Comparison of ENCODE assay signal across 1 cellular context in the genomic region with DNA sequence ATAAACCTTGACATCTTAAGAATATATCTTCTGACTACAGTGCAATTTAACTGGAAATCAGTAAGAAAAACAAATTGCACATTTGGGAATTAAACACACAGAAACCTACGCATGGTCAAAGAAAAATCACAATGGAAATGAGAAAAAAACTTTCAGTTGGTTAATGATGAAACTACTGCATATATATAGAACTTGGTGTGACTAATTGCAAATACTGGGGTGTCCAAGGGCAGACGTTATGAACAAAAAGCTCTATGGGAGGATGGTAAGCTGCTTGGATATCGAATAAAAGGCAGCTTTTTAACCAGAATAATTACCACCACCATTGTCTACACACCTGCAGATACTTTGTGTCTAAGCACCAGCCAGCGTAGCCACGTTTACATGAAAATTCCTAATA.
TF ChIP-seq lines count a peak whose summit lies in the region.

No MANE protein-coding gene starts in this region.

TF ChIP-seq in HCT116, 20 proteins besides CTCF, POLR2A, EP300 and RAD21:
- no peak for TF ChIP-seq ZNF274 (IDR thresholded peaks at IDR 0.05; ENCODE audit: low read depth, low read length)
- TF ChIP-seq POLR2AphosphoS5 (IDR thresholded peaks at IDR 0.05; ENCODE audit: low read depth, low read length), result no peak
- no peak for TF ChIP-seq EZH2phosphoT487 (IDR thresholded peaks at IDR 0.05; ENCODE audit: borderline replicate concordance)
- TF ChIP-seq EZH2 (IDR thresholded peaks at IDR 0.05), result no peak
- TF ChIP-seq, protein P1, sequence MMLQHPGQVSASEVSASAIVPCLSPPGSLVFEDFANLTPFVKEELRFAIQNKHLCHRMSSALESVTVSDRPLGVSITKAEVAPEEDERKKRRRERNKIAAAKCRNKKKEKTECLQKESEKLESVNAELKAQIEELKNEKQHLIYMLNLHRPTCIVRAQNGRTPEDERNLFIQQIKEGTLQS (IDR thresholded peaks at IDR 0.05), result no peak
- TF ChIP-seq, protein P2, sequence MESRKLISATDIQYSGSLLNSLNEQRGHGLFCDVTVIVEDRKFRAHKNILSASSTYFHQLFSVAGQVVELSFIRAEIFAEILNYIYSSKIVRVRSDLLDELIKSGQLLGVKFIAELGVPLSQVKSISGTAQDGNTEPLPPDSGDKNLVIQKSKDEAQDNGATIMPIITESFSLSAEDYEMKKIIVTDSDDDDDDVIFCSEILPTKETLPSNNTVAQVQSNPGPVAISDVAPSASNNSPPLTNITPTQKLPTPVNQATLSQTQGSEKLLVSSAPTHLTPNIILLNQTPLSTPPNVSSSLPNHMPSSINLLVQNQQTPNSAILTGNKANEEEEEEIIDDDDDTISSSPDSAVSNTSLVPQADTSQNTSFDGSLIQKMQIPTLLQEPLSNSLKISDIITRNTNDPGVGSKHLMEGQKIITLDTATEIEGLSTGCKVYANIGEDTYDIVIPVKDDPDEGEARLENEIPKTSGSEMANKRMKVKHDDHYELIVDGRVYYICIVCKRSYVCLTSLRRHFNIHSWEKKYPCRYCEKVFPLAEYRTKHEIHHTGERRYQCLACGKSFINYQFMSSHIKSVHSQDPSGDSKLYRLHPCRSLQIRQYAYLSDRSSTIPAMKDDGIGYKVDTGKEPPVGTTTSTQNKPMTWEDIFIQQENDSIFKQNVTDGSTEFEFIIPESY (IDR thresholded peaks at IDR 0.05; ENCODE audit: extremely low read depth, insufficient replicate concordance, low read length), result no peak
- no peak for TF ChIP-seq ELF1 (IDR thresholded peaks at IDR 0.05; ENCODE audit: borderline replicate concordance, low read depth)
- no peak for TF ChIP-seq SIN3A (IDR thresholded peaks at IDR 0.05; ENCODE audit: low read depth)
- TF ChIP-seq YY1 (IDR thresholded peaks at IDR 0.05; ENCODE audit: extremely low read depth, insufficient replicate concordance, low read depth, low read length), result no peak
- no peak for TF ChIP-seq EGR1 (IDR thresholded peaks at IDR 0.05; ENCODE audit: low read depth)
- no peak for TF ChIP-seq CEBPB (IDR thresholded peaks at IDR 0.05; ENCODE audit: low read depth)
- no peak for TF ChIP-seq FOSL1 (IDR thresholded peaks at IDR 0.05; ENCODE audit: low read depth)
